ENCODE assay signal across 8 cellular contexts in the genomic region with DNA sequence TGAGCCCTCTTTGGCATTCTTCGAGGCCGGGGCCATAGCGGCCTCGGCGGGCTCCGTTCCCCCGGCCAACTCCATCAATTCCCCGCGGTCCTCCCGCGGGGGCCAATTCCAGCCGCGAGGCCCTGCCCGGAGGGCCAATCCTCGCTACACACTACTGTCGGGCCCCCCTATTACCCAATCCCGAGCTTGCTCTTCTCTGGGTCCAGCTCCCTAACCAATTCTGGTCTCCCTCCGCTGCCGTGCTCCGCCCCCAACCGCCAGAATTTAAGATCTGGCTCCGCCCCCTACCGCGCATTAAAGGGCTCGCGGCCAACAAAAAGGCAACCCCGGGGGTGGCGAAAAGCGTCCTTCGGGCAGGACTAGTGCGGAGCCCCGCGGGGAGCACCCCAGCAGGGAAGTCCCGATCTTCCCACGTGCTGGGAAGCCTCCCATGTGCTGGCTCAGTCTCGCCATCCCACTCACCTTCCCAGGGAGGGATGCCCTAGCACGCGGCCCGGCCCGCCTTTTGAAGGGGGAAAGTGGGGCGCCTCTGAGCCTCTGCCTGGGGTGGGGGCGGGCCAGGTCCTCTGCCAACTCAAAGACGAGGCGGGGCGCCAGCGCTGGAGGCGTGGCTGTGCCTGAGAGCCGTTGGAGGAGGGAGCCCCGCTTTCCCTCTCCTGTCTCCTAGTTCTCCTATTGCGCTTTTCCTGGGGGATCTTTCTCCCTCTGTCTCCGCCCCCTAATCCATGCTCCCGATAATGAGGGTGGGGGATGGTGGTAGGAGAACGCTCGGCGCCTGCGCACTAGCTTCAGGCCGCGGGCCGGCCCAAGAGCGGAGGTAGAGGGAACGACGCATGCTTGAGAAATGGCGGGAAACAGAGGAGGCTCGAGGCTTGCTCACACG. TPM values are rescaled to one million over a fixed set of nuclear protein-coding genes. Genes with fewer than 3 reads are reported as not detected.
A peak's percentile ranks its signal among the peaks of the same experiment; 100 is the strongest.
DNase-seq lines count a peak whose midpoint lies in the region; ATAC-seq and TF ChIP-seq lines count a peak whose summit lies in the region.

No MANE protein-coding gene starts in this region.

- H3K9me3 ChIP-seq in lung (ENCODE audit: control insufficient read depth in 2 of 2, insufficient read depth in 1 of 2, low read length in 1 of 2): no peaks in the 10 kb centered on the region

- peak overlapping the region; percentile 98 for H3K4me3 Mint-ChIP-seq in activated CD8-positive, alpha-beta T cell treated with anti-CD3 and anti-CD28 coated beads, Interleukin-2, amount 10 ng/mL, durations not matched to agents 7 days and 5 days

- 4% methylated on average over 62 to 65 of the region's 65 CpGs for WGBS in lung, 2 donors

- CTCF ChIA-PET in AG04449 (lab: Yijun Ruan, JAX): interaction anchor here (1.0 to 4.0 kb wide), 8 partner anchors 9 to 139 kb away, joined by 3 to 36 read pairs (median 6); a partner anchor contains a TSS
- CTCF ChIA-PET in activated CD8-positive, alpha-beta T cell treated with anti-CD3 and anti-CD28 coated beads, Interleukin-2, amount 10 ng/mL, durations not matched to agents 7 days and 5 days (lab: Charles Lee): interaction anchor here (0.8 to 4.5 kb wide), 7 partner anchors 9 to 105 kb away, joined by 3 to 43 read pairs (median 8); a partner anchor contains a TSS

- H3K9me3 Mint-ChIP-seq in activated CD8-positive, alpha-beta T cell treated with anti-CD3 and anti-CD28 coated beads, Interleukin-2, amount 10 ng/mL, durations not matched to agents 7 days and 5 days (ENCODE audit: insufficient read depth): no peaks in the 10 kb centered on the region

- DNase-seq in AG04449 (ENCODE audit: low read depth, low spot score) (peak; percentile 64), NCI-H524 (lab: John Stamatoyannopoulos, UW) (peak; percentile 76 to 89), lung (ENCODE audit: low spot score) (peak; percentile 86)
- DNase-seq in activated CD8-positive, alpha-beta T cell treated with anti-CD3 and anti-CD28 coated beads, Interleukin-2, amount 10 ng/mL, durations not matched to agents 7 days and 5 days: peak; percentile 96
- DNase-seq in effector CD4-positive, alpha-beta T cell: peak; percentile 88
- DNase-seq in stimulated activated CD4-positive, alpha-beta T cell treated with anti-CD3 and anti-CD28 coated beads, Interleukin-4, amount 100 ng/mL, for 48 hours (ENCODE audit: low read depth in 2 of 2): peak; percentile 91

- H3K27ac ChIP-seq in lung (ENCODE audit: low read depth in 1 of 2, low read length in 1 of 2): peak overlapping the region; percentile 73 to 87

- TF ChIP-seq CTCF in AG04449 (IDR thresholded peaks at IDR 0.05; ENCODE audit: insufficient read depth, low read length, missing control alignments) (no peak), lung (IDR thresholded peaks at IDR 0.05; ENCODE audit: control extremely low read depth, extremely low read depth) (no peak)

- H3K4me1 ChIP-seq in lung (ENCODE audit: control insufficient read depth in 2 of 2, insufficient read depth in 2 of 2, low read length in 2 of 2): peaks cover 0 to 27% of the 10 kb centered on the region in 2 donors

- no peaks in the 10 kb centered on the region for H3K27me3 Mint-ChIP-seq in activated CD8-positive, alpha-beta T cell treated with anti-CD3 and anti-CD28 coated beads, Interleukin-2, amount 10 ng/mL, durations not matched to agents 7 days and 5 days (ENCODE audit: low read depth)

- peaks cover 45% of the 10 kb centered on the region for H3K4me1 Mint-ChIP-seq in activated CD8-positive, alpha-beta T cell treated with anti-CD3 and anti-CD28 coated beads, Interleukin-2, amount 10 ng/mL, durations not matched to agents 7 days and 5 days (ENCODE audit: low read depth)

- peak overlapping the region; percentile 74 for H3K4me3 ChIP-seq in AG04449 (ENCODE audit: low read depth, low read length)
- peak overlapping the region; percentile 57 for H3K4me3 ChIP-seq in lung

- H3K27me3 ChIP-seq in lung (ENCODE audit: control insufficient read depth, insufficient read depth): no peaks in the 10 kb centered on the region

- peak overlapping the region; percentile 94 for H3K27ac Mint-ChIP-seq in activated CD8-positive, alpha-beta T cell treated with anti-CD3 and anti-CD28 coated beads, Interleukin-2, amount 10 ng/mL, durations not matched to agents 7 days and 5 days

- peak; percentile 88 for ATAC-seq in GM18909 (IDR thresholded peaks at IDR 0.05; ENCODE audit: poor library complexity, unreplicated experiment)
- peak; percentile 85 for ATAC-seq in HG03135 (IDR thresholded peaks at IDR 0.05; ENCODE audit: unreplicated experiment)
- peak; percentile 98 for ATAC-seq in activated CD8-positive, alpha-beta T cell treated with anti-CD3 and anti-CD28 coated beads, Interleukin-2, amount 10 ng/mL, durations not matched to agents 7 days and 5 days
- ATAC-seq in lung (ENCODE audit: insufficient read depth, low FRiP score): peak; percentile 84

- H3K36me3 Mint-ChIP-seq in activated CD8-positive, alpha-beta T cell treated with anti-CD3 and anti-CD28 coated beads, Interleukin-2, amount 10 ng/mL, durations not matched to agents 7 days and 5 days (ENCODE audit: low read depth): peaks cover 9% of the 10 kb centered on the region

- no peaks in the 10 kb centered on the region for H3K36me3 ChIP-seq in lung (ENCODE audit: control insufficient read depth in 2 of 2, insufficient read depth in 2 of 2, low read length in 2 of 2)

- POLR2A ChIA-PET in AG04449 (lab: Yijun Ruan, JAX): interaction anchor here (1.0 kb wide), 1 partner anchor 12 kb away, joined by 3 read pairs; no protein-coding TSS in a partner anchor
- POLR2A ChIA-PET in activated CD8-positive, alpha-beta T cell treated with anti-CD3 and anti-CD28 coated beads, Interleukin-2, amount 10 ng/mL, durations not matched to agents 7 days and 5 days (lab: Charles Lee): interaction anchor here (1.2 to 1.6 kb wide), 4 partner anchors 9 to 104 kb away, joined by 3 to 5 read pairs (median 4); a partner anchor contains a TSS

RNA-seq across cellular contexts. Expression of a gene that starts 3.5 kb away (rescaled TPM):
- 10 to 100 TPM; 33.4 to 34.6 TPM for total RNA-seq in activated CD8-positive, alpha-beta T cell treated with anti-CD3 and anti-CD28 coated beads, Interleukin-2, amount 10 ng/mL, durations not matched to agents 7 days and 5 days
- total RNA-seq in lung: 1 to 10 TPM; 4.5 TPM
- 1 to 10 TPM; 3.6 to 7.7 TPM for polyA plus RNA-seq in lung

RNA-seq across cellular contexts. Expression of a gene that starts 19.0 kb away (rescaled TPM):
- not detected for total RNA-seq in activated CD8-positive, alpha-beta T cell treated with anti-CD3 and anti-CD28 coated beads, Interleukin-2, amount 10 ng/mL, durations not matched to agents 7 days and 5 days
- 100 to 1,000 TPM in 1 of 2 donors, 10 to 100 TPM in 1; 98.9 to 154 TPM for total RNA-seq in lung
- polyA plus RNA-seq in lung: 100 to 1,000 TPM; 289 to 688 TPM

RNA-seq across cellular contexts. Expression of a gene that starts 33.6 kb away (rescaled TPM):
- total RNA-seq in activated CD8-positive, alpha-beta T cell treated with anti-CD3 and anti-CD28 coated beads, Interleukin-2, amount 10 ng/mL, durations not matched to agents 7 days and 5 days: not detected
- 1 to 10 TPM in 1 of 2 donors, not detected in 1; 1.0 TPM for total RNA-seq in lung
- polyA plus RNA-seq in lung: 1 to 10 TPM; 2.2 to 4.1 TPM

Comparison
In these comparisons a context has a peak if more than half of its experiments do, and no peak if none do; other contexts are left out.
1. Peak in every context shown above with its lines: DNase-seq, ATAC-seq, H3K4me3 ChIP-seq and H3K27ac ChIP-seq.
2. RNA of a gene that starts 3.5 kb away (total RNA-seq): 33.4 to 34.6 TPM in activated CD8-positive, alpha-beta T cell treated with anti-CD3 and anti-CD28 coated beads, Interleukin-2, amount 10 ng/mL, durations not matched to agents 7 days and 5 days; 4.5 TPM in lung; every median in the first group is over 4 times any median in the second.
3. RNA of a gene that starts 19.0 kb away (total RNA-seq): 98.9 to 154 TPM in lung; not detected in activated CD8-positive, alpha-beta T cell treated with anti-CD3 and anti-CD28 coated beads, Interleukin-2, amount 10 ng/mL, durations not matched to agents 7 days and 5 days; every median in the first group is over 10 times any median in the second.